In the genomic region with DNA sequence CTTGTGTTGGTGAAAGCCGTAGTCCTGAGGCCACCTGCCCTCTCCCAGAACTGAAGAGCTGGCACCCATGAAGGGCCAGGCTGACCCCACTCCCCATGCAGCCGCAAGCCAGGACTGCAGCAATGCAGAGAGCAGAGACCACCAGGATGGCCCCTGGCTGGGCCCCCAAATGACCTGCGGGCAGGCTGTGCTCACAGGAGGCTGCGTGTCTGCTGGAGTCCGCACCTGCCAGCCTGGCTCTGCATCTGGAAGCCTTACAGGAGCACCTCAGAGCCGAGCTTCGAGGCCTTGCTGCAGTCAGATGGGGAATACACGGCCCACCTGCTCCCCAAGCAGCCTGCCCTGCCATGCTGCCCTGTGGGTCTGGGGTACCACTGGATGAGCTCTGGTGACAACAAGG, we compare ENCODE assay signal across 18 cellular contexts.
DNase-seq lines count a peak whose midpoint lies in the region; ATAC-seq and TF ChIP-seq lines count a peak whose summit lies in the region.
"Had no signal": no experiment of that assay in that cellular context is flagged by ENCODE, and none has a peak within 500 bp of the region (broad histone marks: within the 10 kb centered on the region; RNA-seq: fewer than 3 reads in every experiment).

No MANE protein-coding gene starts in this region.

- intact Hi-C loops in activated CD4-positive, alpha-beta memory T cell treated with anti-CD3 and anti-CD28 coated beads for 36 hours (cut with micrococcal nuclease): no loop called here

- TF ChIP-seq POLR2A in suprapubic skin (IDR thresholded peaks at IDR 0.05) (no peak), GM18505 (IDR thresholded peaks at IDR 0.05; ENCODE audit: borderline replicate concordance, extremely low read depth, insufficient read depth, insufficient read length) (no peak)

- ATAC-seq in GM19397 (IDR thresholded peaks at IDR 0.05; ENCODE audit: unreplicated experiment) (no peak), GM18505 (IDR thresholded peaks at IDR 0.05; ENCODE audit: unreplicated experiment) (no peak)

- CTCF ChIA-PET in activated CD4-positive, alpha-beta memory T cell treated with anti-CD3 and anti-CD28 coated beads, Interleukin-2, amount 10 ng/mL, durations not matched to agents 7 days and 5 days (lab: Charles Lee): no interaction called here
- CTCF ChIA-PET in activated CD4-positive, alpha-beta memory T cell treated with anti-CD3 and anti-CD28 coated beads for 36 hours (lab: Charles Lee): no interaction called here

- no peak for TF ChIP-seq EP300 in suprapubic skin (IDR thresholded peaks at IDR 0.05)

- no peak for DNase-seq in activated CD4-positive, alpha-beta memory T cell treated with anti-CD3 and anti-CD28 coated beads, Interleukin-2, amount 10 ng/mL, durations not matched to agents 7 days and 5 days
- DNase-seq in activated CD4-positive, alpha-beta memory T cell treated with anti-CD3 and anti-CD28 coated beads for 36 hours: no peak
- peak; percentile 68 for DNase-seq in NAMALWA (ENCODE audit: low spot score)
- DNase-seq in immature natural killer cell: no peak
- DNase-seq in suprapubic skin (ENCODE audit: low spot score in 2 of 2): peak; percentile 52
- DNase-seq in NCI-H1105 treated with DMSO at 0.1 percent for 48 hours (lab: John Stamatoyannopoulos, UW): no peak
- DNase-seq: activated CD4-positive, alpha-beta T cell treated with anti-CD3 and anti-CD28 coated beads, Interleukin-2, amount 50 U/mL, for 1 hour; amygdala; DMS79 treated with DMSO at 0.1 percent for 48 hours; NCI-H1694 treated with DMSO at 0.1 percent for 48 hours; SJCRH30; T1000; trophoblast cell had no signal

- H3K27ac ChIP-seq in suprapubic skin: no peak overlapping the region
- H3K27ac ChIP-seq: KMS-11, parathyroid adenoma, SJCRH30 had no signal

- no peak overlapping the region for H3K4me3 Mint-ChIP-seq in activated CD4-positive, alpha-beta memory T cell treated with anti-CD3 and anti-CD28 coated beads, Interleukin-2, amount 10 ng/mL, durations not matched to agents 7 days and 5 days
- no peak overlapping the region for H3K4me3 Mint-ChIP-seq in activated CD4-positive, alpha-beta memory T cell treated with anti-CD3 and anti-CD28 coated beads for 36 hours
- H3K4me3 Mint-ChIP-seq in immature natural killer cell: peak overlapping the region; percentile 79 to 91 (median 86)

- H3K4me3 ChIP-seq in suprapubic skin: no peak overlapping the region
- H3K4me3 ChIP-seq: SJCRH30 had no signal

- H3K36me3 ChIP-seq in suprapubic skin: no peaks in the 10 kb centered on the region
- H3K36me3 ChIP-seq: SJCRH30 had no signal

- H3K9me3 Mint-ChIP-seq in activated CD4-positive, alpha-beta memory T cell treated with anti-CD3 and anti-CD28 coated beads, Interleukin-2, amount 10 ng/mL, durations not matched to agents 7 days and 5 days: peaks cover 8% of the 10 kb centered on the region
- H3K9me3 Mint-ChIP-seq in activated CD4-positive, alpha-beta memory T cell treated with anti-CD3 and anti-CD28 coated beads for 36 hours: no peaks in the 10 kb centered on the region
- H3K9me3 Mint-ChIP-seq in immature natural killer cell: no peaks in the 10 kb centered on the region
- H3K9me3 Mint-ChIP-seq: activated T-helper 2 cell treated with anti-CD3 and anti-CD28 coated beads, Interferon-gamma antibody, Interleukin-2, Interleukin-4, amounts not matched to agents 10 μg/mL and 5 μg/mL and 100 μg/mL, durations not matched to agents 14 hours and 24 hours and 36 hours had no signal

- no peaks in the 10 kb centered on the region for H3K4me1 ChIP-seq in suprapubic skin
- H3K4me1 ChIP-seq: parathyroid adenoma, SJCRH30 had no signal

- H3K9me3 ChIP-seq in suprapubic skin: no peaks in the 10 kb centered on the region
- H3K9me3 ChIP-seq: SJCRH30 had no signal

- H3K27ac Mint-ChIP-seq in activated CD4-positive, alpha-beta memory T cell treated with anti-CD3 and anti-CD28 coated beads, Interleukin-2, amount 10 ng/mL, durations not matched to agents 7 days and 5 days: peak overlapping the region; percentile 93
- H3K27ac Mint-ChIP-seq in activated CD4-positive, alpha-beta memory T cell treated with anti-CD3 and anti-CD28 coated beads for 36 hours: no peak overlapping the region
- peak overlapping the region; percentile 85 to 97 (median 94) for H3K27ac Mint-ChIP-seq in immature natural killer cell
- H3K27ac Mint-ChIP-seq: activated T-helper 2 cell treated with anti-CD3 and anti-CD28 coated beads, Interferon-gamma antibody, Interleukin-2, Interleukin-4, amounts not matched to agents 10 μg/mL and 5 μg/mL and 100 μg/mL, durations not matched to agents 14 hours and 24 hours and 36 hours had no signal

- peaks cover 26% of the 10 kb centered on the region for H3K27me3 ChIP-seq in suprapubic skin

- POLR2A ChIA-PET in activated CD4-positive, alpha-beta memory T cell treated with anti-CD3 and anti-CD28 coated beads, Interleukin-2, amount 10 ng/mL, durations not matched to agents 7 days and 5 days (lab: Charles Lee): no interaction called here
- POLR2A ChIA-PET in activated CD4-positive, alpha-beta memory T cell treated with anti-CD3 and anti-CD28 coated beads for 36 hours (lab: Charles Lee): no interaction called here

- peaks cover 17% of the 10 kb centered on the region for H3K27me3 Mint-ChIP-seq in activated CD4-positive, alpha-beta memory T cell treated with anti-CD3 and anti-CD28 coated beads, Interleukin-2, amount 10 ng/mL, durations not matched to agents 7 days and 5 days
- peaks cover 3% of the 10 kb centered on the region for H3K27me3 Mint-ChIP-seq in activated CD4-positive, alpha-beta memory T cell treated with anti-CD3 and anti-CD28 coated beads for 36 hours
- peaks cover 5 to 12% (median 9%) of the 10 kb centered on the region in 3 donors for H3K27me3 Mint-ChIP-seq in immature natural killer cell (ENCODE audit: low read depth in 3 of 3)

- no peak for TF ChIP-seq CTCF in suprapubic skin (IDR thresholded peaks at IDR 0.05)

- peaks cover 39% of the 10 kb centered on the region for H3K4me1 Mint-ChIP-seq in activated CD4-positive, alpha-beta memory T cell treated with anti-CD3 and anti-CD28 coated beads, Interleukin-2, amount 10 ng/mL, durations not matched to agents 7 days and 5 days
- peaks cover 19% of the 10 kb centered on the region for H3K4me1 Mint-ChIP-seq in activated CD4-positive, alpha-beta memory T cell treated with anti-CD3 and anti-CD28 coated beads for 36 hours (ENCODE audit: low read depth)
- H3K4me1 Mint-ChIP-seq in immature natural killer cell: peaks cover 51 to 62% of the 10 kb centered on the region in 2 donors

- H3K36me3 Mint-ChIP-seq in activated CD4-positive, alpha-beta memory T cell treated with anti-CD3 and anti-CD28 coated beads, Interleukin-2, amount 10 ng/mL, durations not matched to agents 7 days and 5 days (ENCODE audit: low read depth): peaks cover 5% of the 10 kb centered on the region
- no peaks in the 10 kb centered on the region for H3K36me3 Mint-ChIP-seq in activated CD4-positive, alpha-beta memory T cell treated with anti-CD3 and anti-CD28 coated beads for 36 hours
- H3K36me3 Mint-ChIP-seq in immature natural killer cell: peaks cover 0 to 10% (median 3%) of the 10 kb centered on the region in 3 donors

- 90% methylated on average over 7 of the region's 8 CpGs for WGBS in suprapubic skin

Comparison
In these comparisons a context has a peak if more than half of its experiments do, and no peak if none do; other contexts are left out.
1. DNase-seq: peak in NAMALWA (single experiment) and suprapubic skin (2 of 2); none in activated CD4-positive, alpha-beta memory T cell treated with anti-CD3 and anti-CD28 coated beads, Interleukin-2, amount 10 ng/mL, durations not matched to agents 7 days and 5 days (single experiment), activated CD4-positive, alpha-beta memory T cell treated with anti-CD3 and anti-CD28 coated beads for 36 hours (single experiment), immature natural killer cell (0 of 3) and NCI-H1105 treated with DMSO at 0.1 percent for 48 hours (single experiment).
2. H3K4me3 Mint-ChIP-seq: peak in immature natural killer cell (5 of 5); none in activated CD4-positive, alpha-beta memory T cell treated with anti-CD3 and anti-CD28 coated beads, Interleukin-2, amount 10 ng/mL, durations not matched to agents 7 days and 5 days (single experiment) and activated CD4-positive, alpha-beta memory T cell treated with anti-CD3 and anti-CD28 coated beads for 36 hours (single experiment).